Comparison of ENCODE assay signal across 8 cellular contexts in the genomic region with DNA sequence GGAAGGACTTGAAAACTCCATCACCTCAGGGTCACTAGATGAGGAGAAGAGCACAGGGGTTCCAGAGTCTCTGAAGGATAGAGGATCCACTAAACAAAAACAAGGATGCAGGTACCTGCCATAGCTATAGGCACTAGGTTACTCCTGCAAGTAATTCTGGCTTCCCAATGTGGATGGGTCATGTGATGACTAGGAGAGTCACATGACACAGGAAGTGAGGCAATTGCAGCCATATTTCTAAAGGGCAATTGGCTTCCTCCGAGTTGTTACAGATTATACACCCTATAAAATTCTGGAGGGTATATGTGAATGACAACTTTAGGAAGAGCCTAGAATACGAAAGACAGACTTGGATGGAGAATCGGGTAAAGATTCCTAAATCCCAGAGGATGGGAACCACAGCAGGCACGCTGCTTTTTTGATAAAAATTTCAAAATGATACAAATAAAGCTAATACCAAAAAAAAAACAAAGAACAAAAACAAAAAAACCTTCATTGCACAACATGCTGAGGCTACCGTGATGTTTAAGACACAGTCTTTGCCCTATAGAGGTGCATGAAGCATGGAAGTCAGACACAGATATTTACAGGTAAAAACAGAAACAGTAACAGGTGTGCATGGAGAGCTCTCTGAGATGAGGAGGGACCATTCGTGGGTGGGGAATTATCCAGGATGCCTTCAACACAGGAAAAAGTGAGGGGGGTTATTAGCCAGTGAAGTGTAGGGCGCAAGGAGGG. TPM values are rescaled to one million over a fixed set of nuclear protein-coding genes. Genes with fewer than 3 reads are reported as not detected.
DNase-seq lines count a peak whose midpoint lies in the region; ATAC-seq and TF ChIP-seq lines count a peak whose summit lies in the region.

No MANE protein-coding gene starts in this region.

- H3K4me1 Mint-ChIP-seq in activated naive CD8-positive, alpha-beta T cell treated with anti-CD3 and anti-CD28 coated beads, Interleukin-2, amount 50 U/mL, for 24 hours, result peaks cover 14% of the 10 kb centered on the region

- H3K9me3 Mint-ChIP-seq in activated naive CD8-positive, alpha-beta T cell treated with anti-CD3 and anti-CD28 coated beads, Interleukin-2, amount 50 U/mL, for 24 hours, result no peaks in the 10 kb centered on the region

- H3K36me3 ChIP-seq in heart left ventricle, result peaks cover 0 to 9% (median 0%) of the 10 kb centered on the region in 9 donors
- H3K36me3 ChIP-seq in prostate gland, result no peaks in the 10 kb centered on the region

- DNase-seq in NCI-H82 (lab: John Stamatoyannopoulos, UW), result peak; percentile 89
- no peak for DNase-seq in NCI-H82 treated with DMSO at 0.1 percent for 48 hours (lab: John Stamatoyannopoulos, UW; ENCODE audit: unreplicated experiment)
- peak; percentile 59 for DNase-seq in NCI-H2029 (lab: John Stamatoyannopoulos, UW)
- DNase-seq in activated naive CD8-positive, alpha-beta T cell treated with anti-CD3 and anti-CD28 coated beads, Interleukin-2, amount 50 U/mL, for 24 hours, result no peak
- DNase-seq in heart left ventricle, result no peak
- DNase-seq in prostate gland (ENCODE audit: low spot score), result peak; percentile 51
- no peak for DNase-seq in SW 1271 (lab: John Stamatoyannopoulos, UW)
- no peak for DNase-seq in stimulated activated CD4-positive, alpha-beta T cell treated with anti-CD3 and anti-CD28 coated beads, Interleukin-4, amount 100 ng/mL, for 1 hour

- intact Hi-C loops in heart left ventricle (cut with DNase I) (no loop called here), prostate gland (cut with DNase I) (no loop called here)

- TF ChIP-seq CTCF in heart left ventricle (IDR thresholded peaks at IDR 0.05) (no peak), prostate gland (IDR thresholded peaks at IDR 0.05) (no peak)

- no peaks in the 10 kb centered on the region for H3K27me3 Mint-ChIP-seq in activated naive CD8-positive, alpha-beta T cell treated with anti-CD3 and anti-CD28 coated beads, Interleukin-2, amount 50 U/mL, for 24 hours

- H3K4me1 ChIP-seq in heart left ventricle (peaks cover 0 to 49% (median 4%) of the 10 kb centered on the region in 12 donors), prostate gland (replicated peaks) (no peaks in the 10 kb centered on the region)

- H3K27ac ChIP-seq in heart left ventricle (peak overlapping the region in 1 of 12 donors; percentile 65), prostate gland (no peak overlapping the region)

- peak overlapping the region; percentile 15 for H3K4me3 Mint-ChIP-seq in activated naive CD8-positive, alpha-beta T cell treated with anti-CD3 and anti-CD28 coated beads, Interleukin-2, amount 50 U/mL, for 24 hours

- H3K27me3 ChIP-seq in heart left ventricle (no peaks in the 10 kb centered on the region), prostate gland (replicated peaks; ENCODE audit: insufficient read depth) (no peaks in the 10 kb centered on the region)

- TF ChIP-seq POLR2A in heart left ventricle (IDR thresholded peaks at IDR 0.05), result no peak
- no peak for TF ChIP-seq POLR2A in prostate gland (IDR thresholded peaks at IDR 0.05)

- no peak for ATAC-seq in activated naive CD8-positive, alpha-beta T cell treated with anti-CD3 and anti-CD28 coated beads, Interleukin-2, amount 50 U/mL, for 24 hours
- ATAC-seq in heart left ventricle, result peak; percentile 27 to 68 (median 52)

- H3K27ac Mint-ChIP-seq in activated naive CD8-positive, alpha-beta T cell treated with anti-CD3 and anti-CD28 coated beads, Interleukin-2, amount 50 U/mL, for 24 hours, result peak overlapping the region; percentile 53

- H3K9me3 ChIP-seq in heart left ventricle, result no peaks in the 10 kb centered on the region
- no peaks in the 10 kb centered on the region for H3K9me3 ChIP-seq in prostate gland

- peak overlapping the region in 9 of 12 donors; percentile 4 to 37 (median 18) for H3K4me3 ChIP-seq in heart left ventricle
- H3K4me3 ChIP-seq in prostate gland, result no peak overlapping the region

- WGBS in heart left ventricle, 4 donors, result 37 to 50% (median 39%) methylated on average over 7 of the region's 7 CpGs
- 29% methylated on average over 7 of the region's 7 CpGs for WGBS in prostate gland

- H3K36me3 Mint-ChIP-seq in activated naive CD8-positive, alpha-beta T cell treated with anti-CD3 and anti-CD28 coated beads, Interleukin-2, amount 50 U/mL, for 24 hours (ENCODE audit: low read depth), result no peaks in the 10 kb centered on the region

RNA-seq across cellular contexts. Expression of a gene that starts 10.5 kb away (rescaled TPM):
- 10 to 100 TPM; 14.1 to 32.2 (median 19.3) TPM for total RNA-seq in heart left ventricle
- polyA plus RNA-seq in heart left ventricle, result 10 to 100 TPM; 28.1 to 37.1 TPM
- total RNA-seq in prostate gland, result 10 to 100 TPM; 49.6 to 57.1 TPM

RNA-seq across cellular contexts. Expression of a gene that starts 11.3 kb away (rescaled TPM):
- total RNA-seq in heart left ventricle (10 to 100 TPM in 2 of 9 donors, 1 to 10 TPM in 7; 3.0 to 22.2 (median 5.5) TPM), prostate gland (10 to 100 TPM; 13.1 to 38.5 TPM)
- polyA plus RNA-seq in heart left ventricle, result 1 to 10 TPM; 2.7 to 6.8 TPM

RNA-seq across cellular contexts. Expression of a gene that starts 36.3 kb away (rescaled TPM):
- 10 to 100 TPM; 10.5 to 24.4 (median 12.8) TPM for total RNA-seq in heart left ventricle
- 10 to 100 TPM in 1 of 2 donors, 1 to 10 TPM in 1; 5.1 to 21.6 TPM for polyA plus RNA-seq in heart left ventricle
- total RNA-seq in prostate gland, result 10 to 100 TPM; 19.6 to 24.3 TPM

RNA-seq across cellular contexts. Expression of a gene that starts 43.1 kb away (rescaled TPM):
- total RNA-seq in heart left ventricle (10 to 100 TPM; 51.2 to 92.8 (median 65.8) TPM), prostate gland (10 to 100 TPM; 84.1 to 97.8 TPM)
- polyA plus RNA-seq in heart left ventricle, result 100 to 1,000 TPM in 1 of 2 donors, 10 to 100 TPM in 1; 53.3 to 123 TPM

RNA-seq across cellular contexts. Expression of a gene that starts 45.4 kb away (rescaled TPM):
- total RNA-seq in heart left ventricle, result under 1 TPM in 5 of 9 donors, not detected in 4; 0.08 to 0.41 (median 0.12) TPM
- polyA plus RNA-seq in heart left ventricle, result under 1 TPM in 1 of 2 donors, not detected in 1; 0.04 TPM
- total RNA-seq in prostate gland, result 1 to 10 TPM in 1 of 2 donors, under 1 TPM in 1; 0.14 to 1.6 TPM

Comparison
In these comparisons a context has a peak if more than half of its experiments do, and no peak if none do; other contexts are left out.
1. DNase-seq: peak in NCI-H82 (single experiment), NCI-H2029 (single experiment) and prostate gland (single experiment); none in NCI-H82 treated with DMSO at 0.1 percent for 48 hours (single experiment), activated naive CD8-positive, alpha-beta T cell treated with anti-CD3 and anti-CD28 coated beads, Interleukin-2, amount 50 U/mL, for 24 hours (single experiment), heart left ventricle (0 of 5), SW 1271 (0 of 2) and stimulated activated CD4-positive, alpha-beta T cell treated with anti-CD3 and anti-CD28 coated beads, Interleukin-4, amount 100 ng/mL, for 1 hour (single experiment).
2. H3K4me3 ChIP-seq: peak in heart left ventricle (9 of 12); none in prostate gland (0 of 2).